ENCODE assay signal across 1 cellular context in genomic region chr17:31858647-31859486, GRCh38.
TF ChIP-seq lines count a peak whose summit lies in the region.

Gene COPRS (minus strand): TSS chr17:31859244. CDS start chr17:31859199, 45 bp downstream.

TF ChIP-seq in HepG2, 621 proteins besides CTCF, POLR2A, EP300 and RAD21 (continued from another document and continues in another):
- TF ChIP-seq TCF12 (IDR thresholded peaks at IDR 0.05) (no peak), TCF12 (CRISPR knock-in tag; IDR thresholded peaks at IDR 0.05) (no peak), NFKBIZ (CRISPR knock-in tag; IDR thresholded peaks at IDR 0.05) (no peak), ZNF350 (CRISPR knock-in tag; IDR thresholded peaks at IDR 0.05; ENCODE audit: borderline replicate concordance, low read depth) (0 out of 2 replicates have a peak, but pooled peaks have one; percentile 26), ZNF883 (CRISPR knock-in tag; IDR thresholded peaks at IDR 0.05; ENCODE audit: not compliant biosample characterization) (no peak), REPIN1 (CRISPR knock-in tag; IDR thresholded peaks at IDR 0.05; ENCODE audit: borderline replicate concordance, low read depth) (no peak), SP4 (CRISPR knock-in tag; IDR thresholded peaks at IDR 0.05) (0 out of 2 replicates have a peak, but pooled peaks have one; percentile 25), HIC2 (CRISPR knock-in tag; IDR thresholded peaks at IDR 0.05; ENCODE audit: low read depth) (no peak), MAX (IDR thresholded peaks at IDR 0.05) (peak; percentile 81), ZSCAN21 (CRISPR knock-in tag; IDR thresholded peaks at IDR 0.05; ENCODE audit: borderline replicate concordance) (0 out of 2 replicates have a peak, but pooled peaks have one; percentile 34), ZBTB34 (CRISPR knock-in tag; IDR thresholded peaks at IDR 0.05) (no peak), ZNF652 (CRISPR knock-in tag; IDR thresholded peaks at IDR 0.05; ENCODE audit: borderline replicate concordance, low read depth) (no peak), NFIB (CRISPR knock-in tag; IDR thresholded peaks at IDR 0.05; ENCODE audit: borderline replicate concordance) (no peak), UBTF (CRISPR knock-in tag; IDR thresholded peaks at IDR 0.05) (peak; percentile 79; the same call in 1 of the 2 replicates), ZXDC (CRISPR knock-in tag; IDR thresholded peaks at IDR 0.05) (no peak), PBX2 (CRISPR knock-in tag; IDR thresholded peaks at IDR 0.05) (no peak), RARA (CRISPR knock-in tag; IDR thresholded peaks at IDR 0.05) (no peak), ZNF263 (CRISPR knock-in tag; IDR thresholded peaks at IDR 0.05) (0 out of 2 replicates have a peak, but pooled peaks have one; percentile 19), GMEB1 (CRISPR knock-in tag; IDR thresholded peaks at IDR 0.05; ENCODE audit: borderline replicate concordance) (peak; percentile 55), KMT2A (CRISPR knock-in tag; IDR thresholded peaks at IDR 0.05) (0 out of 2 replicates have a peak, but pooled peaks have one; percentile 2), BCLAF1 (IDR thresholded peaks at IDR 0.05) (no peak), NFYB (CRISPR knock-in tag; IDR thresholded peaks at IDR 0.05) (no peak), MED1 (CRISPR knock-in tag; IDR thresholded peaks at IDR 0.05) (peak; percentile 35; the same call in 1 of the 2 replicates), ZNF431 (CRISPR knock-in tag; IDR thresholded peaks at IDR 0.05; ENCODE audit: borderline replicate concordance, low read depth) (0 out of 2 replicates have a peak, but pooled peaks have one; percentile 9), DBP (CRISPR knock-in tag; IDR thresholded peaks at IDR 0.05; ENCODE audit: not compliant biosample characterization) (no peak), ZNF138 (CRISPR knock-in tag; IDR thresholded peaks at IDR 0.05; ENCODE audit: low read depth) (no peak), RFXANK (CRISPR knock-in tag; IDR thresholded peaks at IDR 0.05) (no peak), ZNF546 (CRISPR knock-in tag; conservative IDR thresholded peaks at IDR 0.05) (no peak), ZNF24 (IDR thresholded peaks at IDR 0.05) (no peak), JDP2 (CRISPR knock-in tag; IDR thresholded peaks at IDR 0.05; ENCODE audit: borderline replicate concordance) (no peak), NR0B2 (CRISPR knock-in tag; IDR thresholded peaks at IDR 0.05) (peak; percentile 5; the same call in 1 of the 2 replicates), ZKSCAN5 (CRISPR knock-in tag; IDR thresholded peaks at IDR 0.05) (no peak), ZNF121 (CRISPR knock-in tag; IDR thresholded peaks at IDR 0.05) (no peak), FLYWCH1 (CRISPR knock-in tag; IDR thresholded peaks at IDR 0.05) (no peak), ZNF383 (CRISPR knock-in tag; IDR thresholded peaks at IDR 0.05; ENCODE audit: borderline replicate concordance) (no peak), ZNF839 (CRISPR knock-in tag; IDR thresholded peaks at IDR 0.05; ENCODE audit: borderline replicate concordance) (no peak), ZNF800 (CRISPR knock-in tag; IDR thresholded peaks at IDR 0.05) (no peak), ZNF17 (CRISPR knock-in tag; IDR thresholded peaks at IDR 0.05) (no peak), YEATS4 (CRISPR knock-in tag; IDR thresholded peaks at IDR 0.05; ENCODE audit: borderline replicate concordance) (peak; percentile 24; the same call in 1 of the 2 replicates), GATAD1 (CRISPR knock-in tag; IDR thresholded peaks at IDR 0.05) (0 out of 2 replicates have a peak, but pooled peaks have one; percentile 13), MXD3 (CRISPR knock-in tag; IDR thresholded peaks at IDR 0.05) (0 out of 2 replicates have a peak, but pooled peaks have one; percentile 16), NR2C2 (CRISPR knock-in tag; IDR thresholded peaks at IDR 0.05; ENCODE audit: borderline replicate concordance) (peak; percentile 34; the same call in 1 of the 2 replicates), ZBTB7B (CRISPR knock-in tag; IDR thresholded peaks at IDR 0.05) (0 out of 2 replicates have a peak, but pooled peaks have one; percentile 12), ZNF788 (CRISPR knock-in tag; IDR thresholded peaks at IDR 0.05; ENCODE audit: borderline replicate concordance) (0 out of 2 replicates have a peak, but pooled peaks have one; percentile 14), POLR2G (IDR thresholded peaks at IDR 0.05; ENCODE audit: low read depth, low read length) (peak; percentile 60), NBN (conservative IDR thresholded peaks at IDR 0.05) (no peak)
